In genomic region chr10:102502029-102502336, GRCh38 we compare ENCODE assay signal across 8 cellular contexts. TPM values are rescaled to one million over a fixed set of nuclear protein-coding genes. Genes with fewer than 3 reads are reported as not detected.
DNase-seq lines count a peak whose midpoint lies in the region; ATAC-seq and TF ChIP-seq lines count a peak whose summit lies in the region.

No MANE protein-coding gene starts in this region.

- H3K9me3 Mint-ChIP-seq in activated B cell treated with CpG ODN at 0.5 μM for 24 hours: no peaks in the 10 kb centered on the region

- CTCF ChIA-PET in activated B cell treated with CpG ODN at 0.5 μM for 24 hours (lab: Charles Lee): interaction anchor here (1.0 to 4.0 kb wide), 4 partner anchors 81 to 332 kb away, joined by 3 to 47 read pairs (median 3); no protein-coding TSS in a partner anchor

- no peak overlapping the region for H3K4me3 Mint-ChIP-seq in activated B cell treated with CpG ODN at 0.5 μM for 24 hours

- ATAC-seq in GM19023 (IDR thresholded peaks at IDR 0.05; ENCODE audit: unreplicated experiment) (peak; percentile 74), HG03196 (IDR thresholded peaks at IDR 0.05; ENCODE audit: unreplicated experiment) (peak; percentile 75), activated B cell treated with CpG ODN at 0.5 μM for 24 hours (ENCODE audit: low read depth) (peak; percentile 75)

- H3K36me3 Mint-ChIP-seq in activated B cell treated with CpG ODN at 0.5 μM for 24 hours (ENCODE audit: low read depth): peaks cover 3% of the 10 kb centered on the region

- peaks cover 25% of the 10 kb centered on the region for H3K4me1 Mint-ChIP-seq in activated B cell treated with CpG ODN at 0.5 μM for 24 hours

- H3K27me3 Mint-ChIP-seq in activated B cell treated with CpG ODN at 0.5 μM for 24 hours: no peaks in the 10 kb centered on the region

- TF ChIP-seq CTCF in AG09309 (IDR thresholded peaks at IDR 0.05; ENCODE audit: control insufficient read depth, insufficient read depth, low read depth, low read length, missing control alignments) (no peak), activated B cell treated with CpG ODN at 0.5 μM for 24 hours (IDR thresholded peaks at IDR 0.05) (no peak)

- DNase-seq in AG09309 (ENCODE audit: low read depth) (peak; percentile 99), NCI-H226 (peak; percentile 98), activated B cell treated with CpG ODN at 0.5 μM for 24 hours (peak; percentile 91), cerebellar nuclear complex (lab: John Stamatoyannopoulos, UW) (peak; percentile 95 to 99), iris pigment epithelial cell (ENCODE audit: low read depth) (peak; percentile 99)
- peak; percentile 96 to 97 for DNase-seq in stimulated activated CD4-positive, alpha-beta T cell treated with anti-CD3 and anti-CD28 coated beads, Interleukin-12 subunit alpha, Interleukin-12 subunit beta, amount 100 ng/mL, for 24 hours (ENCODE audit: low read depth in 2 of 2)

- POLR2A ChIA-PET in activated B cell treated with CpG ODN at 0.5 μM for 24 hours (lab: Charles Lee): interaction anchor here (0.6 to 3.4 kb wide), 12 partner anchors 10 to 257 kb away, joined by 3 to 29 read pairs (median 4); partner anchors contain the start of genes C10orf95, CUEDC2, GBF1 and NFKB2

- intact Hi-C loops in activated B cell treated with CpG ODN at 0.5 μM for 24 hours (cut with micrococcal nuclease): loop anchor here (1.0 to 10.0 kb wide), 13 partner anchors 41 to 1967 kb away; partner anchors contain the start of genes ARL3, BORCS7, BTRC and GBF1

- no peak overlapping the region for H3K27ac Mint-ChIP-seq in activated B cell treated with CpG ODN at 0.5 μM for 24 hours

- H3K4me3 ChIP-seq in AG09309 (ENCODE audit: control insufficient read depth, low read depth, low read length): peak overlapping the region; percentile 68

RNA-seq across cellular contexts. Expression of gene ACTR1A, which starts 0.5 kb away (rescaled TPM):
- 55.1 and 71.9 TPM in 2 replicates for total RNA-seq in activated B cell treated with CpG ODN at 0.5 μM for 24 hours

RNA-seq across cellular contexts. Expression of gene SUFU, which starts 1.8 kb away (rescaled TPM):
- 5.7 and 7.4 TPM in 2 replicates for total RNA-seq in activated B cell treated with CpG ODN at 0.5 μM for 24 hours

RNA-seq across cellular contexts. Expression of gene C10orf95, which starts 50.6 kb away (rescaled TPM):
- 0.35 and 0.51 TPM in 2 replicates for total RNA-seq in activated B cell treated with CpG ODN at 0.5 μM for 24 hours

Comparison
In these comparisons a context has a peak if more than half of its experiments do, and no peak if none do; other contexts are left out.
1. Peak in every context shown above with its lines: DNase-seq, ATAC-seq and H3K4me3 ChIP-seq.